1 cellular context compared by ENCODE assay signal in the genomic region with DNA sequence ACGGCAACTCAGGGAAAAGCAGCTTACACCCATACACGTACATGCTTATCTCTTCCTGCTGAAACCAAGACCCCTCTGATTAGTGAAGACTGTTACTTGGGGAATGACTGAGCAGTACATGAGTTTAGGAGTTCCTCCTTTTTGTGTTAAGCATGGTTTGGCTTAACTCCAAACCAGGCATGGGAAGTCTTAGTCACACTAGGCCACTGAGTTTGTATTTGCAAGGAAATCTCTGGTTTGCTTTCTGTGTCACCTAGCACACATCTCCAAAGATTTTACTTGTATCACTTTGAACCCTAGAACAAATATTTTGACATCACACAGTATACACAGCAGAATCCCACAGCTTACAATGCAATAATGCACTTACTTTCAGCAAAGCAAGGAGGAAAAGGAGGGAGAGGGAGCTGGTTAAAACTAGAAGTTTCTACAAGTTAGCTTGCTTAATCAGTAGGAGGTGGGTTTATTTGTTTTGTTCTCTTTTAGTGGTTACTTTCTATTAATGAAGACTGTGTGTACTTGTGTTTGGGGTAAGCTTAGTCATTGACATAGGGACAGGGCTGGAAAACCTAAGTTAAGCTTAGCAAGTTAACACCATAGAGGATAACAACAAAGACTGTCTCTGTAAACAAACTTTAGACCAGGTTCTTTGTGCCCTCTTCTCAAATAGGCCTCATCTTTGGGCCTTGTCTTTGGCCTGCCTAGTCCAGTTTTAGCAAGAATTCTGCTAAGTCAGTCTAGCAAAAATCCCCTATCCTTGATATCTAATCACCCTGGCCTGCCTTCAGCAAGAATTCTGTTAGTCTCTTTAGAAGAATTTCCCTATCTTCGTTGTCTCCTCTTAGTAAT.
TF ChIP-seq lines count a peak whose summit lies in the region.

No MANE protein-coding gene starts in this region.

TF ChIP-seq in K562, 482 proteins besides CTCF, POLR2A, EP300 and RAD21 (continued from another document and continues in another):
- TF ChIP-seq, protein P1, sequence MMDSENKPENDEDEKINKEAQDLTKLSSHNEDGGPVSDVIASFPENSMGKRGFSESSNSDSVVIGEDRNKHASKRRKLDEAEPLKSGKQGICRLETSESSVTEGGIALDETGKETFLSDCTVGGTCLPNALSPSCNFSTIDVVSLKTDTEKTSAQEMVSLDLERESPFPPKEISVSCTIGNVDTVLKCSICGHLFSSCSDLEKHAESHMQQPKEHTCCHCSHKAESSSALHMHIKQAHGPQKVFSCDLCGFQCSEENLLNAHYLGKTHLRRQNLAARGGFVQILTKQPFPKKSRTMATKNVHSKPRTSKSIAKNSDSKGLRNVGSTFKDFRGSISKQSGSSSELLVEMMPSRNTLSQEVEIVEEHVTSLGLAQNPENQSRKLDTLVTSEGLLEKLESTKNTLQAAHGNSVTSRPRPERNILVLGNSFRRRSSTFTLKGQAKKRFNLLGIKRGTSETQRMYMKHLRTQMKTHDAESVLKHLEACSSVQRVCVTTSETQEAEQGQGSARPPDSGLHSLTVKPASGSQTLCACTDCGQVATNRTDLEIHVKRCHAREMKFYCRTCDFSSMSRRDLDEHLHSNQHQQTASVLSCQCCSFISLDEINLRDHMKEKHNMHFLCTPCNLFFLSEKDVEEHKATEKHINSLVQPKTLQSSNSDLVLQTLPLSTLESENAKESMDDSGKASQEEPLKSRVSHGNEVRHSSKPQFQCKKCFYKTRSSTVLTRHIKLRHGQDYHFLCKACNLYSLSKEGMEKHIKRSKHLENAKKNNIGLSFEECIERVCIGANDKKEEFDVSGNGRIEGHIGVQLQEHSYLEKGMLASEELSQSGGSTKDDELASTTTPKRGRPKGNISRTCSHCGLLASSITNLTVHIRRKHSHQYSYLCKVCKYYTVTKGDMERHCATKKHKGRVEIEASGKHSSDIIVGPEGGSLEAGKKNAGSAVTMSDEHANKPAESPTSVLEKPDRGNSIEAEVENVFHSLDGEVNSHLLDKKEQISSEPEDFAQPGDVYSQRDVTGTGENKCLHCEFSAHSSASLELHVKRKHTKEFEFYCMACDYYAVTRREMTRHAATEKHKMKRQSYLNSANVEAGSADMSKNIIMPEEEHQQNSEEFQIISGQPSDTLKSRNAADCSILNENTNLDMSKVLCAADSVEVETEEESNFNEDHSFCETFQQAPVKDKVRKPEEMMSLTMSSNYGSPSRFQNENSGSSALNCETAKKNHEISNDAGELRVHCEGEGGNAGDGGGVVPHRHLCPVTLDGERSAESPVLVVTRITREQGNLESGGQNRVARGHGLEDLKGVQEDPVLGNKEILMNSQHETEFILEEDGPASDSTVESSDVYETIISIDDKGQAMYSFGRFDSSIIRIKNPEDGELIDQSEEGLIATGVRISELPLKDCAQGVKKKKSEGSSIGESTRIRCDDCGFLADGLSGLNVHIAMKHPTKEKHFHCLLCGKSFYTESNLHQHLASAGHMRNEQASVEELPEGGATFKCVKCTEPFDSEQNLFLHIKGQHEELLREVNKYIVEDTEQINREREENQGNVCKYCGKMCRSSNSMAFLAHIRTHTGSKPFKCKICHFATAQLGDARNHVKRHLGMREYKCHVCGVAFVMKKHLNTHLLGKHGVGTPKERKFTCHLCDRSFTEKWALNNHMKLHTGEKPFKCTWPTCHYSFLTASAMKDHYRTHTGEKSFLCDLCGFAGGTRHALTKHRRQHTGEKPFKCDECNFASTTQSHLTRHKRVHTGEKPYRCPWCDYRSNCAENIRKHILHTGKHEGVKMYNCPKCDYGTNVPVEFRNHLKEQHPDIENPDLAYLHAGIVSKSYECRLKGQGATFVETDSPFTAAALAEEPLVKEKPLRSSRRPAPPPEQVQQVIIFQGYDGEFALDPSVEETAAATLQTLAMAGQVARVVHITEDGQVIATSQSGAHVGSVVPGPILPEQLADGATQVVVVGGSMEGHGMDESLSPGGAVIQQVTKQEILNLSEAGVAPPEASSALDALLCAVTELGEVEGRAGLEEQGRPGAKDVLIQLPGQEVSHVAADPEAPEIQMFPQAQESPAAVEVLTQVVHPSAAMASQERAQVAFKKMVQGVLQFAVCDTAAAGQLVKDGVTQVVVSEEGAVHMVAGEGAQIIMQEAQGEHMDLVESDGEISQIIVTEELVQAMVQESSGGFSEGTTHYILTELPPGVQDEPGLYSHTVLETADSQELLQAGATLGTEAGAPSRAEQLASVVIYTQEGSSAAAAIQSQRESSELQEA (IDR thresholded peaks at IDR 0.05; ENCODE audit: low read depth), result no peak
- TF ChIP-seq, protein P2, sequence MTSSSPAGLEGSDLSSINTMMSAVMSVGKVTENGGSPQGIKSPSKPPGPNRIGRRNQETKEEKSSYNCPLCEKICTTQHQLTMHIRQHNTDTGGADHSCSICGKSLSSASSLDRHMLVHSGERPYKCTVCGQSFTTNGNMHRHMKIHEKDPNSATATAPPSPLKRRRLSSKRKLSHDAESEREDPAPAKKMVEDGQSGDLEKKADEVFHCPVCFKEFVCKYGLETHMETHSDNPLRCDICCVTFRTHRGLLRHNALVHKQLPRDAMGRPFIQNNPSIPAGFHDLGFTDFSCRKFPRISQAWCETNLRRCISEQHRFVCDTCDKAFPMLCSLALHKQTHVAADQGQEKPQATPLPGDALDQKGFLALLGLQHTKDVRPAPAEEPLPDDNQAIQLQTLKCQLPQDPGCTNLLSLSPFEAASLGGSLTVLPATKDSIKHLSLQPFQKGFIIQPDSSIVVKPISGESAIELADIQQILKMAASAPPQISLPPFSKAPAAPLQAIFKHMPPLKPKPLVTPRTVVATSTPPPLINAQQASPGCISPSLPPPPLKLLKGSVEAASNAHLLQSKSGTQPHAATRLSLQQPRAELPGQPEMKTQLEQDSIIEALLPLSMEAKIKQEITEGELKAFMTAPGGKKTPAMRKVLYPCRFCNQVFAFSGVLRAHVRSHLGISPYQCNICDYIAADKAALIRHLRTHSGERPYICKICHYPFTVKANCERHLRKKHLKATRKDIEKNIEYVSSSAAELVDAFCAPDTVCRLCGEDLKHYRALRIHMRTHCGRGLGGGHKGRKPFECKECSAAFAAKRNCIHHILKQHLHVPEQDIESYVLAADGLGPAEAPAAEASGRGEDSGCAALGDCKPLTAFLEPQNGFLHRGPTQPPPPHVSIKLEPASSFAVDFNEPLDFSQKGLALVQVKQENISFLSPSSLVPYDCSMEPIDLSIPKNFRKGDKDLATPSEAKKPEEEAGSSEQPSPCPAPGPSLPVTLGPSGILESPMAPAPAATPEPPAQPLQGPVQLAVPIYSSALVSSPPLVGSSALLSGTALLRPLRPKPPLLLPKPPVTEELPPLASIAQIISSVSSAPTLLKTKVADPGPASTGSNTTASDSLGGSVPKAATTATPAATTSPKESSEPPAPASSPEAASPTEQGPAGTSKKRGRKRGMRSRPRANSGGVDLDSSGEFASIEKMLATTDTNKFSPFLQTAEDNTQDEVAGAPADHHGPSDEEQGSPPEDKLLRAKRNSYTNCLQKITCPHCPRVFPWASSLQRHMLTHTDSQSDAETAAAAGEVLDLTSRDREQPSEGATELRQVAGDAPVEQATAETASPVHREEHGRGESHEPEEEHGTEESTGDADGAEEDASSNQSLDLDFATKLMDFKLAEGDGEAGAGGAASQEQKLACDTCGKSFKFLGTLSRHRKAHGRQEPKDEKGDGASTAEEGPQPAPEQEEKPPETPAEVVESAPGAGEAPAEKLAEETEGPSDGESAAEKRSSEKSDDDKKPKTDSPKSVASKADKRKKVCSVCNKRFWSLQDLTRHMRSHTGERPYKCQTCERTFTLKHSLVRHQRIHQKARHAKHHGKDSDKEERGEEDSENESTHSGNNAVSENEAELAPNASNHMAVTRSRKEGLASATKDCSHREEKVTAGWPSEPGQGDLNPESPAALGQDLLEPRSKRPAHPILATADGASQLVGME (CRISPR knock-in tag; IDR thresholded peaks at IDR 0.05), result no peak
- TF ChIP-seq YY1 (IDR thresholded peaks at IDR 0.05; ENCODE audit: borderline replicate concordance in 1 of 3, control insufficient read depth in 1 of 3, extremely low read depth in 1 of 3, insufficient read depth in 3 of 3, insufficient read length in 1 of 3, insufficient replicate concordance in 2 of 3, low read depth in 1 of 3, low read length in 2 of 3) (no peak), MAFF (IDR thresholded peaks at IDR 0.05; ENCODE audit: low read length) (peak; percentile 73; the same call in 1 of the 2 replicates), ZBTB8A (IDR thresholded peaks at IDR 0.05; ENCODE audit: partially characterized antibody) (no peak), FUS (optimal IDR thresholded peaks at IDR 0.05; ENCODE audit: low read depth, low read length) (no peak), SIRT6 (IDR thresholded peaks at IDR 0.05; ENCODE audit: low read depth, low read length) (no peak), ZNF507 (tag; conservative IDR thresholded peaks at IDR 0.05) (no peak), NR4A1 (CRISPR knock-in tag; IDR thresholded peaks at IDR 0.05) (no peak), NR4A1 (tag; IDR thresholded peaks at IDR 0.05) (no peak), EHMT2 (IDR thresholded peaks at IDR 0.05) (peak; percentile 37; the same call in 1 of the 2 replicates), RCOR1 (IDR thresholded peaks at IDR 0.05; ENCODE audit: borderline replicate concordance in 1 of 2, low read depth in 2 of 2, low read length in 2 of 2) (peak; percentile 15 to 73; a peak in 1 of 4 replicates), CC2D1A (IDR thresholded peaks at IDR 0.05) (peak; percentile 43; the same call in 1 of the 2 replicates), PHTF2 (CRISPR knock-in tag; IDR thresholded peaks at IDR 0.05) (no peak), KDM1A (IDR thresholded peaks at IDR 0.05) (peak; percentile 78 to 82), MAFK (IDR thresholded peaks at IDR 0.05; ENCODE audit: low read length) (peak; percentile 50), ELF2 (CRISPR knock-in tag; IDR thresholded peaks at IDR 0.05) (no peak), TAF7 (tag; IDR thresholded peaks at IDR 0.05) (no peak), NR3C1 (CRISPR knock-in tag; IDR thresholded peaks at IDR 0.05) (no peak), SRSF7 (optimal IDR thresholded peaks at IDR 0.05; ENCODE audit: low read depth, low read length) (no peak)
- TF ChIP-seq, protein P3, sequence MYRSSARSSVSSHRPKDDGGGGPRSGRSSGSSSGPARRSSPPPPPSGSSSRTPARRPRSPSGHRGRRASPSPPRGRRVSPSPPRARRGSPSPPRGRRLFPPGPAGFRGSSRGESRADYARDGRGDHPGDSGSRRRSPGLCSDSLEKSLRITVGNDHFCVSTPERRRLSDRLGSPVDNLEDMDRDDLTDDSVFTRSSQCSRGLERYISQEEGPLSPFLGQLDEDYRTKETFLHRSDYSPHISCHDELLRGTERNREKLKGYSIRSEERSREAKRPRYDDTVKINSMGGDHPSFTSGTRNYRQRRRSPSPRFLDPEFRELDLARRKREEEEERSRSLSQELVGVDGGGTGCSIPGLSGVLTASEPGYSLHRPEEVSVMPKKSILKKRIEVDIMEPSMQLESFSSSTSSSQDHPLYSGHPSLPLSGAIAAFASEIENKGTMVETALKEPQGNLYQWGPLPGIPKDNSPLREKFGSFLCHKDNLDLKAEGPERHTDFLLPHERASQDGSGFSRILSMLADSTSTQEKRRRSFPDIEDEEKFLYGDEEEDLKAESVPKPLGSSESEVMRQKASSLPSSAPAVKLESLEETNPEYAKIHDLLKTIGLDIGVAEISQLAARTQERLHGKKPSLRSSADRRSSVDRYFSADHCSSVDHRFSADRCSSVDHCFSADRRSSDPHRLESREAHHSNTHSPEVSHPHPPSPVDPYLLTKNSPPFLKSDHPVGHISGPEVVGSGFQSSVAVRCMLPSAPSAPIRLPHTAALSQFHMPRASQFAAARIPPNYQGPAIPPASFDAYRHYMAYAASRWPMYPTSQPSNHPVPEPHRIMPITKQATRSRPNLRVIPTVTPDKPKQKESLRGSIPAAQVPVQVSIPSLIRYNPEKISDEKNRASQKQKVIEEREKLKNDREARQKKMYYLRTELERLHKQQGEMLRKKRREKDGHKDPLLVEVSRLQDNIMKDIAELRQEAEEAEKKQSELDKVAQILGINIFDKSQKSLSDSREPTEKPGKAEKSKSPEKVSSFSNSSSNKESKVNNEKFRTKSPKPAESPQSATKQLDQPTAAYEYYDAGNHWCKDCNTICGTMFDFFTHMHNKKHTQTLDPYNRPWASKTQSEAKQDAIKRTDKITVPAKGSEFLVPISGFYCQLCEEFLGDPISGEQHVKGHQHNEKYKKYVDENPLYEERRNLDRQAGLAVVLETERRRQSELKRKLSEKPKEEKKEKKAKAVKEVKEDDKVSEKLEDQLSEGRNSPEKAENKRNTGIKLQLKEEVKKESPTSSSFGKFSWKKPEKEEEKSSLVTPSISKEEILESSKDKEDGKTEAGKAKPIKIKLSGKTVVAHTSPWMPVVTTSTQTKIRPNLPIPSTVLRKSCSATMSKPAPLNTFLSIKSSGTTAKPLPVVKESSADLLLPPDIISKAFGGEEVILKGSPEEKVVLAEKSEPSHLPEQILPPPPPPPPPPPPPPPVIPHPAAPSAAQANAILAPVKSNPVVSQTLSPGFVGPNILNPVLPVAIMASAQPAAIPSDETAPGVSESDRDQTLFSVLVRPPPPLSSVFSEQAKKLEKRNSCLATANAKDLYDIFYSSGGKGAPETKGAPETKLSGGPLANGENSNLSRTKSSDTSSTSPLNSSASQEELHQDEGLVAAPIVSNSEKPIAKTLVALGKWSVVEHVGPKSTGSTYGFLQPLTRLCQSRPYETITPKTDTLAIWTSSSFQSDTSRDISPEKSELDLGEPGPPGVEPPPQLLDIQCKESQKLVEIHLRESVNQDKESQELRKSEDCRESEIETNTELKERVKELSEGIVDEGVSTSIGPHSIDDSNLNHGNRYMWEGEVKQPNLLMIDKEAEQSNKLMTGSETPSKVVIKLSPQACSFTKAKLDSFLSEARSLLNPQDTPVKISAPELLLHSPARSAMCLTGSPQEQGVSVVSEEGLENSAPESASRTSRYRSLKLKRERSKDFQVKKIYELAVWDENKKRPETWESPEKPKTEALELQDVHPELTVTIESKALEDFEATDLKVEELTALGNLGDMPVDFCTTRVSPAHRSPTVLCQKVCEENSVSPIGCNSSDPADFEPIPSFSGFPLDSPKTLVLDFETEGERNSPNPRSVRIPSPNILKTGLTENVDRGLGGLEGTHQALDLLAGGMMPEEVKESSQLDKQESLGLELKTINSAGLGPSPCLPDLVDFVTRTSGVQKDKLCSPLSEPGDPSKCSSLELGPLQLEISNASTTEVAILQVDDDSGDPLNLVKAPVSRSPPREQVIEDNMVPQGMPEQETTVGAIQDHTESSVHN (IDR thresholded peaks at IDR 0.05; ENCODE audit: borderline replicate concordance in 1 of 2, low read depth in 1 of 2), result no peak
- TF ChIP-seq, protein P4, sequence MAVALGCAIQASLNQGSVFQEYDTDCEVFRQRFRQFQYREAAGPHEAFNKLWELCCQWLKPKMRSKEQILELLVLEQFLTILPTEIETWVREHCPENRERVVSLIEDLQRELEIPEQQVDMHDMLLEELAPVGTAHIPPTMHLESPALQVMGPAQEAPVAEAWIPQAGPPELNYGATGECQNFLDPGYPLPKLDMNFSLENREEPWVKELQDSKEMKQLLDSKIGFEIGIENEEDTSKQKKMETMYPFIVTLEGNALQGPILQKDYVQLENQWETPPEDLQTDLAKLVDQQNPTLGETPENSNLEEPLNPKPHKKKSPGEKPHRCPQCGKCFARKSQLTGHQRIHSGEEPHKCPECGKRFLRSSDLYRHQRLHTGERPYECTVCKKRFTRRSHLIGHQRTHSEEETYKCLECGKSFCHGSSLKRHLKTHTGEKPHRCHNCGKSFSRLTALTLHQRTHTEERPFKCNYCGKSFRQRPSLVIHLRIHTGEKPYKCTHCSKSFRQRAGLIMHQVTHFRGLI (CRISPR knock-in tag; IDR thresholded peaks at IDR 0.05), result no peak
- TF ChIP-seq, protein P5, sequence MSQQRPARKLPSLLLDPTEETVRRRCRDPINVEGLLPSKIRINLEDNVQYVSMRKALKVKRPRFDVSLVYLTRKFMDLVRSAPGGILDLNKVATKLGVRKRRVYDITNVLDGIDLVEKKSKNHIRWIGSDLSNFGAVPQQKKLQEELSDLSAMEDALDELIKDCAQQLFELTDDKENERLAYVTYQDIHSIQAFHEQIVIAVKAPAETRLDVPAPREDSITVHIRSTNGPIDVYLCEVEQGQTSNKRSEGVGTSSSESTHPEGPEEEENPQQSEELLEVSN (IDR thresholded peaks at IDR 0.05; ENCODE audit: borderline replicate concordance in 1 of 2, extremely low read depth in 1 of 2, insufficient read depth in 1 of 2, insufficient read length in 1 of 2, low read depth in 1 of 2, low read length in 1 of 2, poor library complexity in 1 of 2, severe bottlenecking in 1 of 2), result no peak
- TF ChIP-seq, protein P6, sequence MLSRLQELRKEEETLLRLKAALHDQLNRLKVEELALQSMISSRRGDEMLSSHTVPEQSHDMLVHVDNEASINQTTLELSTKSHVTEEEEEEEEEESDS (CRISPR knock-in tag; IDR thresholded peaks at IDR 0.05), result no peak
